Comparison of ENCODE assay signal across 8 cellular contexts in genomic region chr12:130026608-130027176, GRCh38.
DNase-seq lines count a peak whose midpoint lies in the region; ATAC-seq and TF ChIP-seq lines count a peak whose summit lies in the region.

No MANE protein-coding gene starts in this region.

- no peak for TF ChIP-seq POLR2A in uterus (IDR thresholded peaks at IDR 0.05)

- H3K4me1 ChIP-seq in uterus = no peaks in the 10 kb centered on the region

- intact Hi-C loops in activated CD8-positive, alpha-beta T cell treated with anti-CD3 and anti-CD28 coated beads for 36 hours (cut with micrococcal nuclease) = no loop called here
- intact Hi-C loops in uterus (cut with DNase I; ENCODE audit: low total_unique reads) = no loop called here

- CTCF ChIA-PET in activated CD8-positive, alpha-beta T cell treated with anti-CD3 and anti-CD28 coated beads for 36 hours (lab: Charles Lee) = interaction anchor here (1.1 to 3.9 kb wide), 12 partner anchors 9 to 704 kb away, joined by 3 to 24 read pairs (median 5); no protein-coding TSS in a partner anchor

- POLR2A ChIA-PET in activated CD8-positive, alpha-beta T cell treated with anti-CD3 and anti-CD28 coated beads for 36 hours (lab: Charles Lee) = no interaction called here

- no peak overlapping the region for H3K4me3 Mint-ChIP-seq in activated CD8-positive, alpha-beta T cell treated with anti-CD3 and anti-CD28 coated beads for 36 hours

- ATAC-seq in activated CD8-positive, alpha-beta T cell treated with anti-CD3 and anti-CD28 coated beads for 36 hours = no peak
- ATAC-seq in GM21447 (IDR thresholded peaks at IDR 0.05; ENCODE audit: unreplicated experiment) (no peak), HG02571 (IDR thresholded peaks at IDR 0.05; ENCODE audit: unreplicated experiment) (no peak)

- H3K27me3 Mint-ChIP-seq in activated CD8-positive, alpha-beta T cell treated with anti-CD3 and anti-CD28 coated beads for 36 hours = peaks cover 6% of the 10 kb centered on the region

- no peaks in the 10 kb centered on the region for H3K36me3 Mint-ChIP-seq in activated CD8-positive, alpha-beta T cell treated with anti-CD3 and anti-CD28 coated beads for 36 hours (ENCODE audit: low read depth)

- peaks cover 0 to 4% of the 10 kb centered on the region in 2 donors for H3K27me3 ChIP-seq in uterus

- peak; percentile 8 to 25 for DNase-seq in activated CD4-positive, alpha-beta T cell treated with anti-CD3 and anti-CD28 coated beads for 24 hours (ENCODE audit: low read depth in 2 of 2)
- DNase-seq in activated CD4-positive, alpha-beta T cell treated with anti-CD3 and anti-CD28 coated beads, Interleukin-2, amount 50 U/mL, for 4 hours = no peak
- peak; percentile 60 for DNase-seq in NAMALWA (ENCODE audit: low spot score)
- peak; percentile 65 for DNase-seq in activated CD8-positive, alpha-beta T cell treated with anti-CD3 and anti-CD28 coated beads for 36 hours
- peak; percentile 55 for DNase-seq in kidney tubule cell (ENCODE audit: low spot score)
- no peak for DNase-seq in uterus

- peak; percentile 54 for TF ChIP-seq CTCF in activated CD8-positive, alpha-beta T cell treated with anti-CD3 and anti-CD28 coated beads for 36 hours (IDR thresholded peaks at IDR 0.05)
- peak; percentile 21 to 25 (median 23) for TF ChIP-seq CTCF in uterus (IDR thresholded peaks at IDR 0.05)

- no peaks in the 10 kb centered on the region for H3K4me1 Mint-ChIP-seq in activated CD8-positive, alpha-beta T cell treated with anti-CD3 and anti-CD28 coated beads for 36 hours (ENCODE audit: low read depth)

- no peak overlapping the region for H3K27ac Mint-ChIP-seq in activated CD8-positive, alpha-beta T cell treated with anti-CD3 and anti-CD28 coated beads for 36 hours

- H3K9me3 Mint-ChIP-seq in activated CD8-positive, alpha-beta T cell treated with anti-CD3 and anti-CD28 coated beads for 36 hours = no peaks in the 10 kb centered on the region

- no peak overlapping the region for H3K4me3 ChIP-seq in uterus

- H3K9me3 ChIP-seq in uterus = no peaks in the 10 kb centered on the region

- H3K36me3 ChIP-seq in uterus = no peaks in the 10 kb centered on the region

- H3K27ac ChIP-seq in uterus = no peak overlapping the region

Comparison
In these comparisons a context has a peak if more than half of its experiments do, and no peak if none do; other contexts are left out.
1. DNase-seq: peak in activated CD4-positive, alpha-beta T cell treated with anti-CD3 and anti-CD28 coated beads for 24 hours (2 of 2), NAMALWA (single experiment), activated CD8-positive, alpha-beta T cell treated with anti-CD3 and anti-CD28 coated beads for 36 hours (single experiment) and kidney tubule cell (single experiment); none in activated CD4-positive, alpha-beta T cell treated with anti-CD3 and anti-CD28 coated beads, Interleukin-2, amount 50 U/mL, for 4 hours (0 of 2) and uterus (0 of 2).